In the genomic region with DNA sequence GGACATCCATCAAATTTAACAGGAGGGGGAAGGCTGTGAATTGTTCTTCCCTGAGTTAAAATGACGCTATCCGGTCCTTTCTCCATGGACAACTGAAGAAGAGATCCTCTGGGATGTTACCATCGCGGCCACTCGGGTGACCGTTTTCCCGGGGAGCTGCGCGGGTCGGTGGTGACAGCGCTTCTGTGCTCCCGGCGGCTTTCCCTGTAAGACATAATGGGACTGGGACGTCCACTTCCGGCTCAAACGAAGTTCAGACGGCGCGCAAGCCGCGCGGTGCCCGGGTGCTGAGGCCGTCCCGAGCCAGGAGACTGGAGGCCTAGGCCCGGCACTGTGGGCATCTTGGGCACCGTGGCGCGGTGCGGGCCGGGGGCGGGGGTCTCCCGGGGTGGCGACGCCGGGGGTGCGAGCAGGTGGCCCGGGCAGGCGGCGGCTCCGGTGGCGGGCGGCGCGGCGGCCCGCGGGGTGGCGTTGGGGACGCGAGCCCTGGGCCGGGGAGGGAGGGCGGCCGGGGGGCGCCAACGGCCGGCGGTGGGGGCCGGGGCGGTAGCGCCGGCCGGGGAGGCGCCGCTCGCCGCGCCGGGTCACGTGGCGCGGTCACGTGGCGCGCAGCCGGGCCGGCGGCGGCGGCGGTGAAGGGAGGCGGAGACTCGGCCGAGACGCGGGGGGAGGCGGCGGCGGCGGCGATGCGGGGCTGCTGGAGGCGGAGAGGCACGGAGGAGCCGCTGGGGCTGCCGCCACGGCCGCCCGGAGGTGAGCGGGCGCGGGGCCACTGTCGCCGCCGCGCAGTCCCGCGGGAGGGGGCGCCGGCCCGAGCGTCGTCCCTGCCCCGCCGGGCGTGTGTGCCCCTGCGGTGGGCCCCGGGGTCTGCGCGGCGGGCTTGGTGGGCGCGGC, we compare ENCODE assay signal across 7 cellular contexts.
DNase-seq lines count a peak whose midpoint lies in the region; ATAC-seq and TF ChIP-seq lines count a peak whose summit lies in the region.

No MANE protein-coding gene starts in this region.

- peak overlapping the region; percentile 74 for H3K4me3 ChIP-seq in WI38 (ENCODE audit: low read depth, low read length)
- H3K4me3 ChIP-seq in cardiac fibroblast (replicated peaks in 1 of 2; ENCODE audit: low read depth in 2 of 2, low read length in 2 of 2) = peak overlapping the region; percentile 65 to 80

- TF ChIP-seq CTCF in WI38 (IDR thresholded peaks at IDR 0.05; ENCODE audit: low read depth, low read length) (no peak), cardiac fibroblast (IDR thresholded peaks at IDR 0.05; ENCODE audit: low read depth, low read length) (no peak)

- DNase-seq in NCI-H1930 (lab: John Stamatoyannopoulos, UW) (peak; percentile 36 to 63), cardiac fibroblast (ENCODE audit: low read depth in 2 of 2) (peak; percentile 57 to 74), islet precursor cell (peak; percentile 86)
- DNase-seq in stimulated activated CD4-positive, alpha-beta T cell treated with anti-CD3 and anti-CD28 coated beads, Interleukin-12 subunit alpha, Interleukin-12 subunit beta, amount 100 ng/mL, for 4 hours = peak; percentile 73

- ATAC-seq in GM18498 (IDR thresholded peaks at IDR 0.05; ENCODE audit: unreplicated experiment) (peak; percentile 82), HG02759 (IDR thresholded peaks at IDR 0.05; ENCODE audit: unreplicated experiment) (peak; percentile 85)

Comparison
In these comparisons a context has a peak if more than half of its experiments do, and no peak if none do; other contexts are left out.
1. Peak in every context shown above with its lines: DNase-seq, ATAC-seq and H3K4me3 ChIP-seq.